ENCODE assay signal across 9 cellular contexts in the genomic region with DNA sequence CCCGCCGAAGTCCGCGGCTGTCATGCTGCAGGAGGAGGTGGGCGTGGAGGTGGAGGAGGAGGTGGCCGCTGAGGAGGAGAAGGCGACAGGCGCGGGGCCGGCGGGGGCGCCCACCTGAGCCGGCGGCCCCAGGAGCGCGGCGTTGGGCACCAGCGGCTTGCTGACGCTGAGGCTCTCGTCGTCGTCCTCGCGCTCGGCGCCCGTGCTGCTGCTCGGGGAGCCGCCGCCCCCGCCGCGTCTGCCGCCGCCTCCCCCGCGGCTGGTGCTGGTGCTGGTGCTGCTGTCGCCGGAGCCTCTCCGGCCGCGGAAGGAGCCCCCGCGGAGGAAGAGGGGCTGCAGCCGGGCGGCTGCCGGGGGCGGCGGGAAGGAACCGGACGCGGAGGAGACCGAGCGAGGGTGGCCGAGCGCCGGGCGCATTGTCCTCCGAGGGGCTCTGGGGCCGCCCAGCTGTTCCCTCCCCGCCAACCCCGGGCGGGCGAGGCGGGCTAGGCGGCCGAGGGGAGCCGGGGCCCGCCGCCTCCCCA. TPM values are rescaled to one million over a fixed set of nuclear protein-coding genes. Genes with fewer than 3 reads are reported as not detected.
DNase-seq lines count a peak whose midpoint lies in the region; ATAC-seq and TF ChIP-seq lines count a peak whose summit lies in the region.
"Had no signal": no experiment of that assay in that cellular context is flagged by ENCODE, and none has a peak within 500 bp of the region (broad histone marks: within the 10 kb centered on the region; RNA-seq: fewer than 3 reads in every experiment).

No MANE protein-coding gene starts in this region.

- POLR2A ChIA-PET in CD4-positive, alpha-beta T cell (lab: Charles Lee): no interaction called here

- H3K27ac ChIP-seq in CD4-positive, alpha-beta T cell (ENCODE audit: low read depth, low read length): no peak overlapping the region
- H3K27ac ChIP-seq in mammary epithelial cell (ENCODE audit: insufficient read depth, low read depth, low read length) (no peak overlapping the region), mesendoderm (ENCODE audit: low read depth, low read length) (no peak overlapping the region)

- H3K9me3 Mint-ChIP-seq in CD4-positive, alpha-beta T cell: no peaks in the 10 kb centered on the region
- H3K9me3 Mint-ChIP-seq: IgD-negative memory B cell had no signal

- no peaks in the 10 kb centered on the region for H3K79me1 ChIP-seq in mesendoderm (ENCODE audit: low read length)

- BruUV-seq in mammary epithelial cell (replicated peaks; lab: Mats Ljungman, UMichigan): no TSS peak

- no peak overlapping the region for H3K4ac ChIP-seq in mesendoderm (ENCODE audit: low read depth, low read length)

- no peak overlapping the region for H3K23ac ChIP-seq in mesendoderm (ENCODE audit: low read length)

- H3K4me3 ChIP-seq in mammary epithelial cell (replicated peaks in 1 of 3; ENCODE audit: insufficient read depth in 1 of 3, low read depth in 2 of 3, low read length in 3 of 3) (peak overlapping the region; percentile 22 to 45 (median 33)), mesendoderm (ENCODE audit: low read length) (no peak overlapping the region)

- no peak overlapping the region for H2AK5ac ChIP-seq in mesendoderm (ENCODE audit: low read length)

- peaks cover 6% of the 10 kb centered on the region for H4K20me1 ChIP-seq in mammary epithelial cell (ENCODE audit: insufficient read depth, low read length)

- no peaks in the 10 kb centered on the region for H3K9me3 ChIP-seq in CD4-positive, alpha-beta T cell (ENCODE audit: control insufficient read depth, low read length)
- no peaks in the 10 kb centered on the region for H3K9me3 ChIP-seq in mammary epithelial cell (replicated peaks; ENCODE audit: insufficient read depth, low read length)

- H2BK5ac ChIP-seq in mesendoderm (ENCODE audit: low read length): no peak overlapping the region

- no peak overlapping the region for H3K9ac ChIP-seq in mammary epithelial cell (ENCODE audit: insufficient read depth, low read length)
- H3K9ac ChIP-seq in mesendoderm (ENCODE audit: low read length): peak overlapping the region; percentile 29

- dilution Hi-C loops in mammary epithelial cell (cut with HindIII; ENCODE audit: low sequenced_read_pairs): no loop called here

- H3K27me3 Mint-ChIP-seq in CD4-positive, alpha-beta T cell: peaks cover 22% of the 10 kb centered on the region

- H2BK120ac ChIP-seq in mesendoderm (ENCODE audit: low read depth, low read length): no peak overlapping the region

- H3K79me2 ChIP-seq in mammary epithelial cell (ENCODE audit: insufficient read depth, low read length) (no peaks in the 10 kb centered on the region), mesendoderm (ENCODE audit: control insufficient read depth, insufficient read depth, low read length) (no peaks in the 10 kb centered on the region)

- TF ChIP-seq CTCF in CD4-positive, alpha-beta T cell (IDR thresholded peaks at IDR 0.05): no peak
- TF ChIP-seq CTCF in mammary epithelial cell (conservative IDR thresholded peaks at IDR 0.05 in 1 of 2, IDR thresholded peaks at IDR 0.05 in 1 of 2; ENCODE audit: extremely low read depth in 1 of 2, insufficient read depth in 1 of 2, low read depth in 1 of 2, low read length in 2 of 2): no peak

- H4K8ac ChIP-seq in mesendoderm (ENCODE audit: low read depth, low read length): no peak overlapping the region

- peak overlapping the region; percentile 87 for H3K4me2 ChIP-seq in mammary epithelial cell (ENCODE audit: insufficient read depth, low read depth, low read length)
- peak overlapping the region; percentile 61 for H3K4me2 ChIP-seq in mesendoderm (ENCODE audit: low read length)

- H3K36me3 Mint-ChIP-seq in CD4-positive, alpha-beta T cell (ENCODE audit: low read depth): no peaks in the 10 kb centered on the region
- H3K36me3 Mint-ChIP-seq: IgD-negative memory B cell had no signal

- H2AFZ ChIP-seq in mammary epithelial cell (ENCODE audit: low read depth, low read length): peak overlapping the region; percentile 59

- H3K18ac ChIP-seq in mesendoderm (ENCODE audit: low read length): no peak overlapping the region

- no peak overlapping the region for H2BK15ac ChIP-seq in mesendoderm (replicated peaks; ENCODE audit: low read depth)

- WGBS in mammary epithelial cell (ENCODE audit: low coverage, missing lambda C conversion rate): no CpG with 5 or more reads among the region's 70 CpGs
- WGBS in mesendoderm (ENCODE audit: extremely low coverage, insufficient coverage, low lambda C conversion rate): no CpG with 5 or more reads among the region's 70 CpGs

- H3K27me3 ChIP-seq in CD4-positive, alpha-beta T cell (ENCODE audit: control insufficient read depth, insufficient read depth, low read length): peaks cover 17% of the 10 kb centered on the region
- H3K27me3 ChIP-seq in mammary epithelial cell (ENCODE audit: insufficient read depth, low read length) (peaks cover 14% of the 10 kb centered on the region), mesendoderm (ENCODE audit: insufficient read depth, low read length, poor library complexity) (no peaks in the 10 kb centered on the region)

- H3K36me3 ChIP-seq in mammary epithelial cell (ENCODE audit: insufficient read depth, low read length) (no peaks in the 10 kb centered on the region), mesendoderm (ENCODE audit: control insufficient read depth, insufficient read depth, low read length) (no peaks in the 10 kb centered on the region)

- DNase-seq in CD4-positive, alpha-beta T cell: peak in 1 of 10 experiments; percentile 25
- DNase-seq in HuH-7 (ENCODE audit: low spot score) (peak; percentile 51), mammary epithelial cell (no peak), mesendoderm (no peak), HT-29 (ENCODE audit: low spot score) (no peak), cortex of kidney (lab: John Stamatoyannopoulos, UW) (no peak)

- CTCF ChIA-PET in CD4-positive, alpha-beta T cell (lab: Charles Lee): interaction anchor here (1.0 kb wide), 1 partner anchor 51 kb away, joined by 3 read pairs; no protein-coding TSS in a partner anchor
- CTCF ChIA-PET in mammary epithelial cell (lab: Charles Lee; ENCODE audit: low non-redundant PET): no interaction called here

- no peak overlapping the region for H3K27ac Mint-ChIP-seq in CD4-positive, alpha-beta T cell
- H3K27ac Mint-ChIP-seq: IgD-negative memory B cell had no signal

- no peak overlapping the region for H4K5ac ChIP-seq in mesendoderm (ENCODE audit: low read length)

- in situ Hi-C loops in mammary epithelial cell (cut with MboI; ENCODE audit: low sequenced_read_pairs in 2 of 2): no loop called here

- peaks cover 5% of the 10 kb centered on the region for H3K4me1 ChIP-seq in mammary epithelial cell (ENCODE audit: insufficient read depth, low read length)
- H3K4me1 ChIP-seq in mesendoderm (ENCODE audit: control insufficient read depth, low read depth, low read length): peaks cover 15% of the 10 kb centered on the region

- peak overlapping the region; percentile 52 for H3K56ac ChIP-seq in mesendoderm (ENCODE audit: low read length)

- peaks cover 41% of the 10 kb centered on the region for H3K4me1 Mint-ChIP-seq in CD4-positive, alpha-beta T cell (ENCODE audit: low read depth)

- intact Hi-C loops in CD4-positive, alpha-beta T cell (cut with DNase I, micrococcal nuclease): no loop called here
- intact Hi-C loops in mammary epithelial cell (cut with micrococcal nuclease): loop anchor here (5.0 kb wide), 1 partner anchor 52 kb away; no protein-coding TSS in a partner anchor

- H3K4me3 Mint-ChIP-seq in CD4-positive, alpha-beta T cell: no peak overlapping the region

- ATAC-seq in CD4-positive, alpha-beta T cell (ENCODE audit: poor library complexity): peak; percentile 31
- no peak for ATAC-seq in HG03280 (IDR thresholded peaks at IDR 0.05; ENCODE audit: unreplicated experiment)
- ATAC-seq in HG02938 (IDR thresholded peaks at IDR 0.05; ENCODE audit: unreplicated experiment): no peak

RNA-seq across cellular contexts. Expression of a gene that starts 0.4 kb away (rescaled TPM):
- total RNA-seq in CD4-positive, alpha-beta T cell: under 1 TPM; 0.05 to 0.08 TPM
- total RNA-seq in mammary epithelial cell: under 1 TPM; 0.17 to 0.24 TPM
- 0.05 TPM for polyA plus RNA-seq in mammary epithelial cell
- not detected for polyA minus RNA-seq in mammary epithelial cell
- 2.2 TPM for polyA plus RNA-seq in mesendoderm (2013, experiment 1 of 2)
- 2.3 TPM for polyA plus RNA-seq in mesendoderm (2013, experiment 2 of 2)
- total RNA-seq in HT-29 (2014; rRNA removed; shearing (Covaris generic)): 0.05 TPM in 1 of 2 replicates, not detected in the other
- polyA plus RNA-seq: IgD-negative memory B cell had no signal

RNA-seq across cellular contexts. Expression of a gene that starts 36.0 kb away (rescaled TPM):
- 10 to 100 TPM; 23.2 to 24.3 TPM for total RNA-seq in CD4-positive, alpha-beta T cell
- total RNA-seq in mammary epithelial cell: 10 to 100 TPM; 17.5 to 19.3 TPM
- 16.4 TPM for polyA plus RNA-seq in mammary epithelial cell
- polyA minus RNA-seq in mammary epithelial cell: 48.4 TPM
- polyA plus RNA-seq in mesendoderm (2013, experiment 1 of 2): 5.0 TPM
- 5.0 TPM for polyA plus RNA-seq in mesendoderm (2013, experiment 2 of 2)
- total RNA-seq in HT-29 (2014; rRNA removed; shearing (Covaris generic)): 3.8 and 4.3 TPM in 2 replicates

RNA-seq across cellular contexts. Expression of a gene that starts 38.3 kb away (rescaled TPM):
- total RNA-seq in CD4-positive, alpha-beta T cell: 10 to 100 TPM; 11.0 to 11.6 TPM
- total RNA-seq in mammary epithelial cell: 10 to 100 TPM; 27.2 to 33.0 TPM
- polyA plus RNA-seq in mammary epithelial cell: 54.7 TPM
- 18.6 TPM for polyA minus RNA-seq in mammary epithelial cell
- 30.6 TPM for polyA plus RNA-seq in mesendoderm (2013, experiment 1 of 2)
- polyA plus RNA-seq in mesendoderm (2013, experiment 2 of 2): 29.4 TPM
- total RNA-seq in HT-29 (2014; rRNA removed; shearing (Covaris generic)): 65.3 and 74.3 TPM in 2 replicates
